In the genomic region with DNA sequence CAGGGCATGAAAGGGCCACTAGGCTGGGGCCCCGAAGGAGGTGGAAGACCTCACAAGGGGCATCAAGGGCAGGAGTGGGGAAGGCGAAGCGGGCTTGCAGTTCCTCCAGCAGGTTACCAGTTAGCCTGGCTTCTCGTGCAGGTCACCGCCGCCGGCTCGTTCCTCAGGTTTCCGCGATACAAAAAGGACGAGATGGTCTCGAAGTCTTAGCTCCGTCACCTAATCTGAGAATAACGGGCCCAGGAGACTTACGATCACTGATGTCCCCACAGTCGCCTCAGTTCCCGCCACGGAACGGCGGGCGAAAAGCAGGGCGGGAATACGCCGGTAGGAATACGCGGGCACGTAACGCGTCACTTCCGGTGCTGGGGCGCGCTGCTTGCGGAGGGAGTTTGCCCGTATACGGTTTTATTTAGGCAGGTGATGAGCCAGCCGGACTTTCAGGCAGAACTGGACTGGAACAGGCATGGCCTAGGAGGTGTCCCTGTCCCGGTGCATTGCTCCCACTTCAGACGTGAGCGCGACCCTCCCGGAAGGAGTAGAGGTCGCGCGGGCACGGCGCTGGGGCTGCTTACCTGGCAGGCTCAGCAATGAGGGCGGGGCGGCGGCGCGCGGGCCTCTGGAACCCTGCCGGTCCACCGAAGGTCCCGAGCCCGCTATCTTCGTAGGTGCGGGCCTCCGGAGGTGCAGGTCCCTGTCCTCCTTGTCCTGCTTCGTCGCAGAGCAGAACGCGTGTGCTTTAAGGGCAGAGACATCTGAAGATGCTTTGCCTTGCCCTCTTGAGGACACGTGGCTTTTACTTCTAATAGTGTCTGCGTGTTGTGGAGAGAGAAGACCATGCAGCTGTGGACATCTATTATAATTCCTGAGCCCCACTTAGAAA, we compare ENCODE assay signal across 1 cellular context.
TF ChIP-seq lines count a peak whose summit lies in the region.

A gene with protein sequence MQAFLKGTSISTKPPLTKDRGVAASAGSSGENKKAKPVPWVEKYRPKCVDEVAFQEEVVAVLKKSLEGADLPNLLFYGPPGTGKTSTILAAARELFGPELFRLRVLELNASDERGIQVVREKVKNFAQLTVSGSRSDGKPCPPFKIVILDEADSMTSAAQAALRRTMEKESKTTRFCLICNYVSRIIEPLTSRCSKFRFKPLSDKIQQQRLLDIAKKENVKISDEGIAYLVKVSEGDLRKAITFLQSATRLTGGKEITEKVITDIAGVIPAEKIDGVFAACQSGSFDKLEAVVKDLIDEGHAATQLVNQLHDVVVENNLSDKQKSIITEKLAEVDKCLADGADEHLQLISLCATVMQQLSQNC (minus strand): TSS at position 310 of the 883 bp plus-strand sequence. CDS start 1,769 bp downstream, outside the sequence.

TF ChIP-seq in HepG2, 621 proteins besides CTCF, POLR2A, EP300 and RAD21 (continued from another document and continues in another):
- TF ChIP-seq, protein P1, sequence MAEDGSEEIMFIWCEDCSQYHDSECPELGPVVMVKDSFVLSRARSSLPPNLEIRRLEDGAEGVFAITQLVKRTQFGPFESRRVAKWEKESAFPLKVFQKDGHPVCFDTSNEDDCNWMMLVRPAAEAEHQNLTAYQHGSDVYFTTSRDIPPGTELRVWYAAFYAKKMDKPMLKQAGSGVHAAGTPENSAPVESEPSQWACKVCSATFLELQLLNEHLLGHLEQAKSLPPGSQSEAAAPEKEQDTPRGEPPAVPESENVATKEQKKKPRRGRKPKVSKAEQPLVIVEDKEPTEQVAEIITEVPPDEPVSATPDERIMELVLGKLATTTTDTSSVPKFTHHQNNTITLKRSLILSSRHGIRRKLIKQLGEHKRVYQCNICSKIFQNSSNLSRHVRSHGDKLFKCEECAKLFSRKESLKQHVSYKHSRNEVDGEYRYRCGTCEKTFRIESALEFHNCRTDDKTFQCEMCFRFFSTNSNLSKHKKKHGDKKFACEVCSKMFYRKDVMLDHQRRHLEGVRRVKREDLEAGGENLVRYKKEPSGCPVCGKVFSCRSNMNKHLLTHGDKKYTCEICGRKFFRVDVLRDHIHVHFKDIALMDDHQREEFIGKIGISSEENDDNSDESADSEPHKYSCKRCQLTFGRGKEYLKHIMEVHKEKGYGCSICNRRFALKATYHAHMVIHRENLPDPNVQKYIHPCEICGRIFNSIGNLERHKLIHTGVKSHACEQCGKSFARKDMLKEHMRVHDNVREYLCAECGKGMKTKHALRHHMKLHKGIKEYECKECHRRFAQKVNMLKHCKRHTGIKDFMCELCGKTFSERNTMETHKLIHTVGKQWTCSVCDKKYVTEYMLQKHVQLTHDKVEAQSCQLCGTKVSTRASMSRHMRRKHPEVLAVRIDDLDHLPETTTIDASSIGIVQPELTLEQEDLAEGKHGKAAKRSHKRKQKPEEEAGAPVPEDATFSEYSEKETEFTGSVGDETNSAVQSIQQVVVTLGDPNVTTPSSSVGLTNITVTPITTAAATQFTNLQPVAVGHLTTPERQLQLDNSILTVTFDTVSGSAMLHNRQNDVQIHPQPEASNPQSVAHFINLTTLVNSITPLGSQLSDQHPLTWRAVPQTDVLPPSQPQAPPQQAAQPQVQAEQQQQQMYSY (CRISPR knock-in tag; IDR thresholded peaks at IDR 0.05), result no peak
- TF ChIP-seq HNF4G (IDR thresholded peaks at IDR 0.05; ENCODE audit: borderline replicate concordance, low read depth, low read length) (no peak), HNF4G (CRISPR knock-in tag; IDR thresholded peaks at IDR 0.05; ENCODE audit: borderline replicate concordance, low read depth) (peak; percentile 60; the same call in 1 of the 2 replicates), ZNF879 (CRISPR knock-in tag; IDR thresholded peaks at IDR 0.05) (peak; percentile 86; the same call in 1 of the 2 replicates), HDAC2 (CRISPR knock-in tag; IDR thresholded peaks at IDR 0.05) (peak; percentile 87), MIXL1 (CRISPR knock-in tag; IDR thresholded peaks at IDR 0.05) (0 out of 2 replicates have a peak, but pooled peaks have one; percentile 56), ZNF792 (CRISPR knock-in tag; IDR thresholded peaks at IDR 0.05) (peak; percentile 77; the same call in 1 of the 2 replicates), NFKB2 (CRISPR knock-in tag; IDR thresholded peaks at IDR 0.05; ENCODE audit: borderline replicate concordance) (peak; percentile 94), KLF6 (CRISPR knock-in tag; IDR thresholded peaks at IDR 0.05) (peak; percentile 43; the same call in 1 of the 2 replicates), SOX6 (IDR thresholded peaks at IDR 0.05) (no peak), SOX6 (CRISPR knock-in tag; IDR thresholded peaks at IDR 0.05) (peak; percentile 77), ZNF34 (CRISPR knock-in tag; IDR thresholded peaks at IDR 0.05; ENCODE audit: borderline replicate concordance) (0 out of 2 replicates have a peak, but pooled peaks have one; percentile 80), REXO4 (CRISPR knock-in tag; IDR thresholded peaks at IDR 0.05; ENCODE audit: borderline replicate concordance) (no peak; the same call in 1 of the 2 replicates), ZNF788 (CRISPR knock-in tag; IDR thresholded peaks at IDR 0.05; ENCODE audit: borderline replicate concordance) (peak; percentile 89), YEATS2 (CRISPR knock-in tag; IDR thresholded peaks at IDR 0.05; ENCODE audit: borderline replicate concordance) (peak; percentile 99), ZNF616 (CRISPR knock-in tag; IDR thresholded peaks at IDR 0.05; ENCODE audit: low read depth) (no peak), SMC3 (IDR thresholded peaks at IDR 0.05; ENCODE audit: low read length) (no peak), ZNF7 (CRISPR knock-in tag; IDR thresholded peaks at IDR 0.05) (no peak), DMAP1 (CRISPR knock-in tag; IDR thresholded peaks at IDR 0.05) (peak; percentile 93), RFX1 (IDR thresholded peaks at IDR 0.05) (no peak), IKZF4 (CRISPR knock-in tag; IDR thresholded peaks at IDR 0.05; ENCODE audit: borderline replicate concordance, low read depth, not compliant biosample characterization) (peak; percentile 46)
- TF ChIP-seq, protein P2, sequence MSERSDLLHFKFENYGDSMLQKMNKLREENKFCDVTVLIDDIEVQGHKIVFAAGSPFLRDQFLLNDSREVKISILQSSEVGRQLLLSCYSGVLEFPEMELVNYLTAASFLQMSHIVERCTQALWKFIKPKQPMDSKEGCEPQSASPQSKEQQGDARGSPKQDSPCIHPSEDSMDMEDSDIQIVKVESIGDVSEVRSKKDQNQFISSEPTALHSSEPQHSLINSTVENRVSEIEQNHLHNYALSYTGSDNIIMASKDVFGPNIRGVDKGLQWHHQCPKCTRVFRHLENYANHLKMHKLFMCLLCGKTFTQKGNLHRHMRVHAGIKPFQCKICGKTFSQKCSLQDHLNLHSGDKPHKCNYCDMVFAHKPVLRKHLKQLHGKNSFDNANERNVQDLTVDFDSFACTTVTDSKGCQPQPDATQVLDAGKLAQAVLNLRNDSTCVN (CRISPR knock-in tag; IDR thresholded peaks at IDR 0.05; ENCODE audit: borderline replicate concordance), result no peak
- TF ChIP-seq, protein P3, sequence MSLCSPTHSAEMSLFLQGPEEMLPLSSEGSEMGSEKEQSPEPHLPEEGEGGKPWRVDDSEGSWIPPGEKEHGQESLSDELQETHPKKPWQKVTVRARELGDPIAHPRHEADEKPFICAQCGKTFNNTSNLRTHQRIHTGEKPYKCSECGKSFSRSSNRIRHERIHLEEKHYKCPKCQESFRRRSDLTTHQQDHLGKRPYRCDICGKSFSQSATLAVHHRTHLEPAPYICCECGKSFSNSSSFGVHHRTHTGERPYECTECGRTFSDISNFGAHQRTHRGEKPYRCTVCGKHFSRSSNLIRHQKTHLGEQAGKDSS (CRISPR knock-in tag; IDR thresholded peaks at IDR 0.05; ENCODE audit: borderline replicate concordance, low read depth), result no peak
- TF ChIP-seq, protein P4, sequence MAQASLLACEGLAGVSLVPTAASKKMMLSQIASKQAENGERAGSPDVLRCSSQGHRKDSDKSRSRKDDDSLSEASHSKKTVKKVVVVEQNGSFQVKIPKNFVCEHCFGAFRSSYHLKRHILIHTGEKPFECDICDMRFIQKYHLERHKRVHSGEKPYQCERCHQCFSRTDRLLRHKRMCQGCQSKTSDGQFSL (CRISPR knock-in tag; IDR thresholded peaks at IDR 0.05), result no peak
- TF ChIP-seq, protein P5, sequence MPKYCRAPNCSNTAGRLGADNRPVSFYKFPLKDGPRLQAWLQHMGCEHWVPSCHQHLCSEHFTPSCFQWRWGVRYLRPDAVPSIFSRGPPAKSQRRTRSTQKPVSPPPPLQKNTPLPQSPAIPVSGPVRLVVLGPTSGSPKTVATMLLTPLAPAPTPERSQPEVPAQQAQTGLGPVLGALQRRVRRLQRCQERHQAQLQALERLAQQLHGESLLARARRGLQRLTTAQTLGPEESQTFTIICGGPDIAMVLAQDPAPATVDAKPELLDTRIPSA (CRISPR knock-in tag; IDR thresholded peaks at IDR 0.05; ENCODE audit: borderline replicate concordance), result no peak
- TF ChIP-seq, protein P6, sequence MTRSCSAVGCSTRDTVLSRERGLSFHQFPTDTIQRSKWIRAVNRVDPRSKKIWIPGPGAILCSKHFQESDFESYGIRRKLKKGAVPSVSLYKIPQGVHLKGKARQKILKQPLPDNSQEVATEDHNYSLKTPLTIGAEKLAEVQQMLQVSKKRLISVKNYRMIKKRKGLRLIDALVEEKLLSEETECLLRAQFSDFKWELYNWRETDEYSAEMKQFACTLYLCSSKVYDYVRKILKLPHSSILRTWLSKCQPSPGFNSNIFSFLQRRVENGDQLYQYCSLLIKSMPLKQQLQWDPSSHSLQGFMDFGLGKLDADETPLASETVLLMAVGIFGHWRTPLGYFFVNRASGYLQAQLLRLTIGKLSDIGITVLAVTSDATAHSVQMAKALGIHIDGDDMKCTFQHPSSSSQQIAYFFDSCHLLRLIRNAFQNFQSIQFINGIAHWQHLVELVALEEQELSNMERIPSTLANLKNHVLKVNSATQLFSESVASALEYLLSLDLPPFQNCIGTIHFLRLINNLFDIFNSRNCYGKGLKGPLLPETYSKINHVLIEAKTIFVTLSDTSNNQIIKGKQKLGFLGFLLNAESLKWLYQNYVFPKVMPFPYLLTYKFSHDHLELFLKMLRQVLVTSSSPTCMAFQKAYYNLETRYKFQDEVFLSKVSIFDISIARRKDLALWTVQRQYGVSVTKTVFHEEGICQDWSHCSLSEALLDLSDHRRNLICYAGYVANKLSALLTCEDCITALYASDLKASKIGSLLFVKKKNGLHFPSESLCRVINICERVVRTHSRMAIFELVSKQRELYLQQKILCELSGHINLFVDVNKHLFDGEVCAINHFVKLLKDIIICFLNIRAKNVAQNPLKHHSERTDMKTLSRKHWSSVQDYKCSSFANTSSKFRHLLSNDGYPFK (CRISPR knock-in tag; IDR thresholded peaks at IDR 0.05; ENCODE audit: borderline replicate concordance), result peak; percentile 85; the same call in 1 of the 2 replicates
- TF ChIP-seq, protein P7, sequence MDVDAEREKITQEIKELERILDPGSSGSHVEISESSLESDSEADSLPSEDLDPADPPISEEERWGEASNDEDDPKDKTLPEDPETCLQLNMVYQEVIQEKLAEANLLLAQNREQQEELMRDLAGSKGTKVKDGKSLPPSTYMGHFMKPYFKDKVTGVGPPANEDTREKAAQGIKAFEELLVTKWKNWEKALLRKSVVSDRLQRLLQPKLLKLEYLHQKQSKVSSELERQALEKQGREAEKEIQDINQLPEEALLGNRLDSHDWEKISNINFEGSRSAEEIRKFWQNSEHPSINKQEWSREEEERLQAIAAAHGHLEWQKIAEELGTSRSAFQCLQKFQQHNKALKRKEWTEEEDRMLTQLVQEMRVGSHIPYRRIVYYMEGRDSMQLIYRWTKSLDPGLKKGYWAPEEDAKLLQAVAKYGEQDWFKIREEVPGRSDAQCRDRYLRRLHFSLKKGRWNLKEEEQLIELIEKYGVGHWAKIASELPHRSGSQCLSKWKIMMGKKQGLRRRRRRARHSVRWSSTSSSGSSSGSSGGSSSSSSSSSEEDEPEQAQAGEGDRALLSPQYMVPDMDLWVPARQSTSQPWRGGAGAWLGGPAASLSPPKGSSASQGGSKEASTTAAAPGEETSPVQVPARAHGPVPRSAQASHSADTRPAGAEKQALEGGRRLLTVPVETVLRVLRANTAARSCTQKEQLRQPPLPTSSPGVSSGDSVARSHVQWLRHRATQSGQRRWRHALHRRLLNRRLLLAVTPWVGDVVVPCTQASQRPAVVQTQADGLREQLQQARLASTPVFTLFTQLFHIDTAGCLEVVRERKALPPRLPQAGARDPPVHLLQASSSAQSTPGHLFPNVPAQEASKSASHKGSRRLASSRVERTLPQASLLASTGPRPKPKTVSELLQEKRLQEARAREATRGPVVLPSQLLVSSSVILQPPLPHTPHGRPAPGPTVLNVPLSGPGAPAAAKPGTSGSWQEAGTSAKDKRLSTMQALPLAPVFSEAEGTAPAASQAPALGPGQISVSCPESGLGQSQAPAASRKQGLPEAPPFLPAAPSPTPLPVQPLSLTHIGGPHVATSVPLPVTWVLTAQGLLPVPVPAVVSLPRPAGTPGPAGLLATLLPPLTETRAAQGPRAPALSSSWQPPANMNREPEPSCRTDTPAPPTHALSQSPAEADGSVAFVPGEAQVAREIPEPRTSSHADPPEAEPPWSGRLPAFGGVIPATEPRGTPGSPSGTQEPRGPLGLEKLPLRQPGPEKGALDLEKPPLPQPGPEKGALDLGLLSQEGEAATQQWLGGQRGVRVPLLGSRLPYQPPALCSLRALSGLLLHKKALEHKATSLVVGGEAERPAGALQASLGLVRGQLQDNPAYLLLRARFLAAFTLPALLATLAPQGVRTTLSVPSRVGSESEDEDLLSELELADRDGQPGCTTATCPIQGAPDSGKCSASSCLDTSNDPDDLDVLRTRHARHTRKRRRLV (CRISPR knock-in tag; IDR thresholded peaks at IDR 0.05), result peak; percentile 95
- TF ChIP-seq, protein P8, sequence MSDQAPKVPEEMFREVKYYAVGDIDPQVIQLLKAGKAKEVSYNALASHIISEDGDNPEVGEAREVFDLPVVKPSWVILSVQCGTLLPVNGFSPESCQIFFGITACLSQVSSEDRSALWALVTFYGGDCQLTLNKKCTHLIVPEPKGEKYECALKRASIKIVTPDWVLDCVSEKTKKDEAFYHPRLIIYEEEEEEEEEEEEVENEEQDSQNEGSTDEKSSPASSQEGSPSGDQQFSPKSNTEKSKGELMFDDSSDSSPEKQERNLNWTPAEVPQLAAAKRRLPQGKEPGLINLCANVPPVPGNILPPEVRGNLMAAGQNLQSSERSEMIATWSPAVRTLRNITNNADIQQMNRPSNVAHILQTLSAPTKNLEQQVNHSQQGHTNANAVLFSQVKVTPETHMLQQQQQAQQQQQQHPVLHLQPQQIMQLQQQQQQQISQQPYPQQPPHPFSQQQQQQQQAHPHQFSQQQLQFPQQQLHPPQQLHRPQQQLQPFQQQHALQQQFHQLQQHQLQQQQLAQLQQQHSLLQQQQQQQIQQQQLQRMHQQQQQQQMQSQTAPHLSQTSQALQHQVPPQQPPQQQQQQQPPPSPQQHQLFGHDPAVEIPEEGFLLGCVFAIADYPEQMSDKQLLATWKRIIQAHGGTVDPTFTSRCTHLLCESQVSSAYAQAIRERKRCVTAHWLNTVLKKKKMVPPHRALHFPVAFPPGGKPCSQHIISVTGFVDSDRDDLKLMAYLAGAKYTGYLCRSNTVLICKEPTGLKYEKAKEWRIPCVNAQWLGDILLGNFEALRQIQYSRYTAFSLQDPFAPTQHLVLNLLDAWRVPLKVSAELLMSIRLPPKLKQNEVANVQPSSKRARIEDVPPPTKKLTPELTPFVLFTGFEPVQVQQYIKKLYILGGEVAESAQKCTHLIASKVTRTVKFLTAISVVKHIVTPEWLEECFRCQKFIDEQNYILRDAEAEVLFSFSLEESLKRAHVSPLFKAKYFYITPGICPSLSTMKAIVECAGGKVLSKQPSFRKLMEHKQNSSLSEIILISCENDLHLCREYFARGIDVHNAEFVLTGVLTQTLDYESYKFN (CRISPR knock-in tag; conservative IDR thresholded peaks at IDR 0.05), result peak; percentile 27; the same call in 1 of the 2 replicates
- TF ChIP-seq, protein P9, sequence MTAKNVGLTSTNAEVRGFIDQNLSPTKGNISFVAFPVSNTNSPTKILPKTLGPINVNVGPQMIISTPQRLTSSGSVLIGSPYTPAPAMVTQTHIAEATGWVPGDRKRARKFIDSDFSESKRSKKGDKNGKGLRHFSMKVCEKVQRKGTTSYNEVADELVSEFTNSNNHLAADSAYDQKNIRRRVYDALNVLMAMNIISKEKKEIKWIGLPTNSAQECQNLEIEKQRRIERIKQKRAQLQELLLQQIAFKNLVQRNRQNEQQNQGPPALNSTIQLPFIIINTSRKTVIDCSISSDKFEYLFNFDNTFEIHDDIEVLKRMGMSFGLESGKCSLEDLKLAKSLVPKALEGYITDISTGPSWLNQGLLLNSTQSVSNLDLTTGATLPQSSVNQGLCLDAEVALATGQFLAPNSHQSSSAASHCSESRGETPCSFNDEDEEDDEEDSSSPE (CRISPR knock-in tag; IDR thresholded peaks at IDR 0.05), result peak; percentile 100
